34 cellular contexts compared by ENCODE assay signal in genomic region chr10:109618748-109619147, GRCh38.
"Had no signal": no experiment of that assay in that cellular context is flagged by ENCODE, and none has a peak within 500 bp of the region (broad histone marks: within the 10 kb centered on the region; RNA-seq: fewer than 3 reads in every experiment).

No MANE protein-coding gene starts in this region.

- H3K36me3 ChIP-seq: adrenal gland, ascending aorta, brain microvascular endothelial cell, breast epithelium, cardiac muscle cell had no signal

- ATAC-seq: activated naive CD4-positive, alpha-beta T cell treated with anti-CD3 and anti-CD28 coated beads, Interleukin-2, amount 50 U/mL, for 72 hours; activated naive CD8-positive, alpha-beta T cell treated with anti-CD3 and anti-CD28 coated beads, Interleukin-2, amount 50 U/mL, for 24 hours; activated T-cell treated with anti-CD3 and anti-CD28 coated beads, Interleukin-2, amount 50 U/mL, for 4 hours; activated T-cell treated with anti-CD3 and anti-CD28 coated beads, Interleukin-2, amount 50 U/mL, for 72 hours; activated T-helper 17 cell treated with anti-CD3 and anti-CD28 coated beads, Interleukin-2, amount 50 U/mL, for 72 hours; body of pancreas had no signal

- H3K4me1 ChIP-seq: adrenal gland, ascending aorta, breast epithelium had no signal

- H3K27ac ChIP-seq: adrenal gland, ascending aorta, body of pancreas, brain microvascular endothelial cell, breast epithelium, cardiac muscle cell had no signal

- H3K4me3 ChIP-seq: adrenal gland, ascending aorta, body of pancreas, breast epithelium, cardiac muscle cell had no signal

- H3K9me3 ChIP-seq: adrenal gland, ascending aorta, body of pancreas, breast epithelium had no signal

- H3K27me3 ChIP-seq: adrenal gland, ascending aorta, body of pancreas, brain microvascular endothelial cell, breast epithelium, cardiac muscle cell had no signal

- FAIRE-seq: astrocyte, bronchial epithelial cell had no signal

- DNase-seq: activated effector memory CD4-positive, alpha-beta T cell treated with anti-CD3 and anti-CD28 coated beads, Interleukin-2, amount 50 U/mL, for 16 hours; activated effector memory CD4-positive, alpha-beta T cell treated with Interleukin-2 at 50 U/mL for 16 hours; activated gamma-delta T cell; activated gamma-delta T cell treated with Interleukin-2 at 50 U/mL for 16 hours; activated naive CD4-positive, alpha-beta T cell; activated naive CD4-positive, alpha-beta T cell treated with anti-CD3 and anti-CD28 coated beads for 36 hours; activated naive CD4-positive, alpha-beta T cell treated with anti-CD3 and anti-CD28 coated beads, Interleukin-2, amount 10 ng/mL, durations not matched to agents 7 days and 5 days; activated naive CD4-positive, alpha-beta T cell treated with anti-CD3 and anti-CD28 coated beads, Interleukin-2, amount 50 U/mL, for 16 hours; activated naive CD4-positive, alpha-beta T cell treated with Interleukin-2 at 50 U/mL for 16 hours; activated naive CD8-positive, alpha-beta T cell treated with anti-CD3 and anti-CD28 coated beads for 36 hours; activated naive CD8-positive, alpha-beta T cell treated with anti-CD3 and anti-CD28 coated beads, Interleukin-2, amount 10 ng/mL, durations not matched to agents 7 days and 5 days; activated naive CD8-positive, alpha-beta T cell treated with anti-CD3 and anti-CD28 coated beads, Interleukin-2, amount 50 U/mL, for 24 hours; activated T-cell treated with anti-CD3 and anti-CD28 coated beads, Interleukin-2, amount 50 U/mL, for 1 hour; activated T-cell treated with anti-CD3 and anti-CD28 coated beads, Interleukin-2, amount 50 U/mL, for 24 hours; activated T-cell treated with anti-CD3 and anti-CD28 coated beads, Interleukin-2, amount 50 U/mL, for 4 hours; activated T-cell treated with anti-CD3 and anti-CD28 coated beads, Interleukin-2, amount 50 U/mL, for 48 hours; activated T-cell treated with anti-CD3 and anti-CD28 coated beads, Interleukin-2, amount 50 U/mL, for 72 hours; adrenal gland; amniotic stem cell; amygdala; anterior cingulate cortex; aorta; body of pancreas; brain microvascular endothelial cell; caudate nucleus; central memory CD4-positive, alpha-beta T cell; cerebellar nuclear complex had no signal
